In genomic region chr20:35837577-35838195, GRCh38 we compare ENCODE assay signal across 19 cellular contexts.
DNase-seq lines count a peak whose midpoint lies in the region; ATAC-seq, FAIRE-seq and TF ChIP-seq lines count a peak whose summit lies in the region.
"Had no signal": no experiment of that assay in that cellular context is flagged by ENCODE, and none has a peak within 500 bp of the region (broad histone marks: within the 10 kb centered on the region; RNA-seq: fewer than 3 reads in every experiment).

No MANE protein-coding gene starts in this region.

- no peak overlapping the region for H3K4me3 ChIP-seq in astrocyte (ENCODE audit: insufficient read depth, low read depth, low read length)
- H3K4me3 ChIP-seq: thoracic aorta had no signal

- peaks cover 12% of the 10 kb centered on the region for H4K20me1 ChIP-seq in astrocyte (ENCODE audit: insufficient read depth, low read length)

- no peak overlapping the region for H2AFZ ChIP-seq in astrocyte (ENCODE audit: low read depth, low read length)

- H3K4me1 Mint-ChIP-seq in natural killer cell (peaks cover 32 to 40% of the 10 kb centered on the region in 2 donors), astrocyte (ENCODE audit: low read depth, unreplicated experiment) (peaks cover 3% of the 10 kb centered on the region), mesothelial cell of epicardium (peaks cover 7% of the 10 kb centered on the region)
- peaks cover 21 to 24% of the 10 kb centered on the region in 2 donors for H3K4me1 Mint-ChIP-seq in natural killer cell treated with Interleukin-12 subunit alpha and Interleukin-12 subunit beta and Interleukin-15 and Interleukin-18, amount 100 ng/mL, for 72 hours (ENCODE audit: low read depth in 2 of 2)

- no peak overlapping the region for H3K9ac ChIP-seq in astrocyte (ENCODE audit: low read length)

- H3K79me2 ChIP-seq in astrocyte (ENCODE audit: insufficient read depth, low read length) = peaks cover 7% of the 10 kb centered on the region

- H3K9me3 Mint-ChIP-seq in natural killer cell = no peaks in the 10 kb centered on the region
- H3K9me3 Mint-ChIP-seq in natural killer cell treated with Interleukin-12 subunit alpha and Interleukin-12 subunit beta and Interleukin-15 and Interleukin-18, amount 100 ng/mL, for 72 hours = peaks cover 4% of the 10 kb centered on the region
- H3K9me3 Mint-ChIP-seq in astrocyte (ENCODE audit: unreplicated experiment) = peaks cover 7% of the 10 kb centered on the region
- peaks cover 8% of the 10 kb centered on the region for H3K9me3 Mint-ChIP-seq in mesothelial cell of epicardium

- no peak overlapping the region for H3K4me2 ChIP-seq in astrocyte (ENCODE audit: low read length)

- H3K36me3 Mint-ChIP-seq in natural killer cell = peaks cover 5% of the 10 kb centered on the region
- H3K36me3 Mint-ChIP-seq in natural killer cell treated with Interleukin-12 subunit alpha and Interleukin-12 subunit beta and Interleukin-15 and Interleukin-18, amount 100 ng/mL, for 72 hours = peaks cover 5% of the 10 kb centered on the region
- peaks cover 18% of the 10 kb centered on the region for H3K36me3 Mint-ChIP-seq in astrocyte (ENCODE audit: low read depth, unreplicated experiment)
- peaks cover 16% of the 10 kb centered on the region for H3K36me3 Mint-ChIP-seq in mesothelial cell of epicardium

- TF ChIP-seq CTCF in natural killer cell (IDR thresholded peaks at IDR 0.05) = no peak
- no peak for TF ChIP-seq CTCF in astrocyte (IDR thresholded peaks at IDR 0.05; ENCODE audit: insufficient read depth, low read depth, low read length)
- TF ChIP-seq CTCF in mesothelial cell of epicardium (IDR thresholded peaks at IDR 0.05; ENCODE audit: unreplicated experiment) = no peak

- ATAC-seq in natural killer cell (no peak), GM21529 (IDR thresholded peaks at IDR 0.05; ENCODE audit: unreplicated experiment) (no peak), GM21737 (IDR thresholded peaks at IDR 0.05; ENCODE audit: unreplicated experiment) (no peak), HG02588 (IDR thresholded peaks at IDR 0.05; ENCODE audit: unreplicated experiment) (no peak)
- ATAC-seq in natural killer cell treated with Interleukin-12 subunit alpha and Interleukin-12 subunit beta and Interleukin-15 and Interleukin-18, amount 100 ng/mL, for 72 hours = no peak
- ATAC-seq: activated CD8-positive, alpha-beta memory T cell treated with anti-CD3 and anti-CD28 coated beads, Interleukin-2, amount 10 ng/mL, durations not matched to agents 7 days and 5 days; HCT116 had no signal

- DNase-seq in natural killer cell = no peak
- no peak for DNase-seq in natural killer cell treated with Interleukin-12 subunit alpha and Interleukin-12 subunit beta and Interleukin-15 and Interleukin-18, amount 100 ng/mL, for 72 hours (ENCODE audit: low spot score)
- peak; percentile 47 for DNase-seq in astrocyte (ENCODE audit: low read depth)
- DNase-seq in mesothelial cell of epicardium (ENCODE audit: low spot score in 2 of 2, unreplicated experiment in 2 of 2) = no peak
- DNase-seq in NCI-H2227 (lab: John Stamatoyannopoulos, UW; ENCODE audit: unreplicated experiment) = no peak
- DNase-seq: ACHN; activated CD8-positive, alpha-beta memory T cell treated with anti-CD3 and anti-CD28 coated beads, Interleukin-2, amount 10 ng/mL, durations not matched to agents 7 days and 5 days; activated naive CD4-positive, alpha-beta T cell treated with anti-CD3 and anti-CD28 coated beads, Interleukin-2, amount 10 ng/mL, durations not matched to agents 7 days and 5 days; caudate nucleus; NCI-H2107; nucleus accumbens; SIG-M5; stimulated activated CD4-positive, alpha-beta T cell treated with anti-CD3 and anti-CD28 coated beads, Interleukin-15, amount 100 ng/mL, for 24 hours had no signal

- H3K9me3 ChIP-seq in astrocyte (ENCODE audit: insufficient read depth, low read depth, low read length) = peaks cover 3% of the 10 kb centered on the region
- H3K9me3 ChIP-seq: thoracic aorta had no signal

- no peak overlapping the region for H3K27ac ChIP-seq in astrocyte (ENCODE audit: low read depth, low read length)
- H3K27ac ChIP-seq: HL-60, thoracic aorta had no signal

- intact Hi-C loops in natural killer cell (cut with micrococcal nuclease) = no loop called here

- H3K4me1 ChIP-seq in astrocyte (ENCODE audit: insufficient read depth, low read length) = peaks cover 8% of the 10 kb centered on the region

- H3K27me3 ChIP-seq in astrocyte (ENCODE audit: insufficient read depth, low read length) = no peaks in the 10 kb centered on the region

- no peaks in the 10 kb centered on the region for H3K27me3 Mint-ChIP-seq in natural killer cell (ENCODE audit: low read depth in 2 of 2)
- no peaks in the 10 kb centered on the region for H3K27me3 Mint-ChIP-seq in natural killer cell treated with Interleukin-12 subunit alpha and Interleukin-12 subunit beta and Interleukin-15 and Interleukin-18, amount 100 ng/mL, for 72 hours
- no peaks in the 10 kb centered on the region for H3K27me3 Mint-ChIP-seq in astrocyte (ENCODE audit: low read depth, unreplicated experiment)
- H3K27me3 Mint-ChIP-seq in mesothelial cell of epicardium (ENCODE audit: low read depth) = no peaks in the 10 kb centered on the region
- H3K27me3 Mint-ChIP-seq: activated CD8-positive, alpha-beta memory T cell treated with anti-CD3 and anti-CD28 coated beads, Interleukin-2, amount 10 ng/mL, durations not matched to agents 7 days and 5 days; activated naive CD4-positive, alpha-beta T cell treated with anti-CD3 and anti-CD28 coated beads, Interleukin-2, amount 10 ng/mL, durations not matched to agents 7 days and 5 days had no signal

- H3K27ac Mint-ChIP-seq in natural killer cell (peak overlapping the region; percentile 47 to 50), astrocyte (ENCODE audit: unreplicated experiment) (no peak overlapping the region), mesothelial cell of epicardium (peak overlapping the region; percentile 57)
- H3K27ac Mint-ChIP-seq in natural killer cell treated with Interleukin-12 subunit alpha and Interleukin-12 subunit beta and Interleukin-15 and Interleukin-18, amount 100 ng/mL, for 72 hours = no peak overlapping the region
- H3K27ac Mint-ChIP-seq: activated CD8-positive, alpha-beta memory T cell treated with anti-CD3 and anti-CD28 coated beads, Interleukin-2, amount 10 ng/mL, durations not matched to agents 7 days and 5 days; activated naive CD4-positive, alpha-beta T cell treated with anti-CD3 and anti-CD28 coated beads, Interleukin-2, amount 10 ng/mL, durations not matched to agents 7 days and 5 days had no signal

- FAIRE-seq in astrocyte (lab: Jason Lieb, UNC) = no peak

- H3K4me3 Mint-ChIP-seq in natural killer cell = no peak overlapping the region
- H3K4me3 Mint-ChIP-seq in natural killer cell treated with Interleukin-12 subunit alpha and Interleukin-12 subunit beta and Interleukin-15 and Interleukin-18, amount 100 ng/mL, for 72 hours = no peak overlapping the region
- H3K4me3 Mint-ChIP-seq in astrocyte (ENCODE audit: unreplicated experiment) = no peak overlapping the region
- no peak overlapping the region for H3K4me3 Mint-ChIP-seq in mesothelial cell of epicardium
- H3K4me3 Mint-ChIP-seq: activated CD8-positive, alpha-beta memory T cell treated with anti-CD3 and anti-CD28 coated beads, Interleukin-2, amount 10 ng/mL, durations not matched to agents 7 days and 5 days; activated naive CD4-positive, alpha-beta T cell treated with anti-CD3 and anti-CD28 coated beads, Interleukin-2, amount 10 ng/mL, durations not matched to agents 7 days and 5 days had no signal

- H3K36me3 ChIP-seq in astrocyte (ENCODE audit: insufficient read depth, low read length) = peaks cover 6% of the 10 kb centered on the region
- H3K36me3 ChIP-seq: thoracic aorta had no signal

Comparison
In these comparisons a context has a peak if more than half of its experiments do, and no peak if none do; other contexts are left out.
1. H3K27ac Mint-ChIP-seq: peak in natural killer cell (2 of 2) and mesothelial cell of epicardium (single experiment); none in natural killer cell treated with Interleukin-12 subunit alpha and Interleukin-12 subunit beta and Interleukin-15 and Interleukin-18, amount 100 ng/mL, for 72 hours (0 of 2) and astrocyte (single experiment).